Comparison of ENCODE assay signal across 1 cellular context in genomic region chr6:2593167-2593566, GRCh38.
TF ChIP-seq lines count a peak whose summit lies in the region.

No MANE protein-coding gene starts in this region.

TF ChIP-seq in IMR-90, 13 proteins besides CTCF, POLR2A, EP300 and RAD21:
- TF ChIP-seq NFE2L2 (IDR thresholded peaks at IDR 0.05; ENCODE audit: low read depth, low read length) (no peak), MAZ (IDR thresholded peaks at IDR 0.05; ENCODE audit: borderline replicate concordance, low read depth, low read length) (no peak), USF2 (IDR thresholded peaks at IDR 0.05; ENCODE audit: low read depth, low read length) (no peak), CHD1 (IDR thresholded peaks at IDR 0.05; ENCODE audit: low read depth, low read length) (no peak), MXI1 (IDR thresholded peaks at IDR 0.05; ENCODE audit: borderline replicate concordance, low read depth, low read length) (no peak), FOS (IDR thresholded peaks at IDR 0.05; ENCODE audit: low read depth, low read length) (no peak), RCOR1 (IDR thresholded peaks at IDR 0.05; ENCODE audit: insufficient replicate concordance, low read length) (no peak), BHLHE40 (IDR thresholded peaks at IDR 0.05; ENCODE audit: low read depth, low read length) (no peak), SMC3 (IDR thresholded peaks at IDR 0.05; ENCODE audit: low read depth, low read length) (no peak), MAFK (IDR thresholded peaks at IDR 0.05; ENCODE audit: low read depth, low read length) (no peak), ELK1 (IDR thresholded peaks at IDR 0.05; ENCODE audit: borderline replicate concordance, low read depth, low read length) (no peak), CEBPB (IDR thresholded peaks at IDR 0.05; ENCODE audit: low read depth, low read length) (no peak), RFX5 (IDR thresholded peaks at IDR 0.05; ENCODE audit: low read depth, low read length) (no peak)
